Comparison of ENCODE assay signal across 1 cellular context in genomic region chr9:35723908-35724307, GRCh38.
TF ChIP-seq lines count a peak whose summit lies in the region.

No MANE protein-coding gene starts in this region.

TF ChIP-seq in WTC11, 78 proteins besides CTCF, POLR2A, EP300 and RAD21:
- no peak for TF ChIP-seq ZBTB21 (CRISPR knock-in tag; IDR thresholded peaks at IDR 0.05; ENCODE audit: borderline replicate concordance)
- TF ChIP-seq STAT6 (CRISPR knock-in tag; conservative IDR thresholded peaks at IDR 0.05; ENCODE audit: low read depth), result no peak
- no peak for TF ChIP-seq ZMAT4 (CRISPR knock-in tag; IDR thresholded peaks at IDR 0.05)
- no peak for TF ChIP-seq MXD4 (CRISPR knock-in tag; IDR thresholded peaks at IDR 0.05; ENCODE audit: borderline replicate concordance)
- no peak for TF ChIP-seq E2F1 (CRISPR knock-in tag; IDR thresholded peaks at IDR 0.05)
- TF ChIP-seq CBFB (CRISPR knock-in tag; IDR thresholded peaks at IDR 0.05; ENCODE audit: low read depth), result no peak
- TF ChIP-seq TCF7 (CRISPR knock-in tag; IDR thresholded peaks at IDR 0.05; ENCODE audit: low read depth), result no peak
- no peak for TF ChIP-seq ATF3 (CRISPR knock-in tag; conservative IDR thresholded peaks at IDR 0.05)
- TF ChIP-seq E2F5 (CRISPR knock-in tag; IDR thresholded peaks at IDR 0.05), result no peak
- no peak for TF ChIP-seq HMGXB4 (CRISPR knock-in tag; IDR thresholded peaks at IDR 0.05)
- no peak for TF ChIP-seq SP1 (CRISPR knock-in tag; conservative IDR thresholded peaks at IDR 0.05)
- TF ChIP-seq ELF4 (CRISPR knock-in tag; IDR thresholded peaks at IDR 0.05; ENCODE audit: low read depth), result no peak
- no peak for TF ChIP-seq NR2C2 (CRISPR knock-in tag; IDR thresholded peaks at IDR 0.05)
- no peak for TF ChIP-seq MAX (CRISPR knock-in tag; IDR thresholded peaks at IDR 0.05)
- no peak for TF ChIP-seq TEAD4 (CRISPR knock-in tag; IDR thresholded peaks at IDR 0.05)
- no peak for TF ChIP-seq NFE2L1 (CRISPR knock-in tag; IDR thresholded peaks at IDR 0.05)
- no peak for TF ChIP-seq GTF2I (CRISPR knock-in tag; conservative IDR thresholded peaks at IDR 0.05)
- no peak for TF ChIP-seq KAT7 (CRISPR knock-in tag; IDR thresholded peaks at IDR 0.05; ENCODE audit: borderline replicate concordance)
- no peak for TF ChIP-seq PRDM15 (CRISPR knock-in tag; IDR thresholded peaks at IDR 0.05)
- no peak for TF ChIP-seq FOXJ3 (CRISPR knock-in tag; IDR thresholded peaks at IDR 0.05; ENCODE audit: borderline replicate concordance)
